Comparison of ENCODE assay signal across 13 cellular contexts in the genomic region with DNA sequence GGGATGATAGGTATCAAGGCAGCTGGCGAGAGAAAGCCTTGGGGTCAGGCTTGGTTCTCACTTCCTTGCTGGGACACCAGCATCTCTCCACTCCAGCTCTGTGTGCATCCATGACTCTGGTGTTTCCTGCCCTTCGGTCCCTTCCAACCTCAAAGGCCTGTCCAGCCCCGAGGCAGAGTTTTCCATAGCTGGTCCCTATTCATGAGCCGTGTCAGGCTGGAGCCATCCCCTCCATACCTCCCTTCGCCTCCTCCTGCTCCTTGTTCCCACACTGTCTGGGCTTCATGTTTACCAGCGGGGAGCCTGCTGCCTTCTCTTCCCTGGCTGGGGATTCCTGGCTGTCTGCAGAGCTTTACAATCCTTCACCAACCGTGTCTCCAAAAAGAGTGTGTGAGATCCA. TPM values are rescaled to one million over a fixed set of nuclear protein-coding genes. Genes with fewer than 3 reads are reported as not detected.
DNase-seq lines count a peak whose midpoint lies in the region; FAIRE-seq and TF ChIP-seq lines count a peak whose summit lies in the region.
"Had no signal": no experiment of that assay in that cellular context is flagged by ENCODE, and none has a peak within 500 bp of the region (broad histone marks: within the 10 kb centered on the region; RNA-seq: fewer than 3 reads in every experiment).

No MANE protein-coding gene starts in this region.

- no peak overlapping the region for H2BK12ac ChIP-seq in H1 (ENCODE audit: low read depth, low read length)
- H2BK12ac ChIP-seq in neuronal stem cell (ENCODE audit: low read length), result no peak overlapping the region

- H4K5ac ChIP-seq in H1 (ENCODE audit: insufficient read length, low read depth, low read length), result no peak overlapping the region

- H3K9ac ChIP-seq in H1 (replicated peaks in 1 of 4; ENCODE audit: extremely low read depth in 1 of 4, low read depth in 3 of 4, low read length in 3 of 4) (no peak overlapping the region), neuronal stem cell (ENCODE audit: low read depth, low read length, poor library complexity) (no peak overlapping the region), subcutaneous abdominal adipose tissue (ENCODE audit: low read length in 5 of 5) (peak overlapping the region in 1 of 5 donors; percentile 31)

- H3K9me3 ChIP-seq in H1 (ENCODE audit: insufficient read depth in 2 of 2, low read depth in 1 of 2, low read length in 1 of 2) (no peaks in the 10 kb centered on the region), neuronal stem cell (replicated peaks in 1 of 2; ENCODE audit: control insufficient read depth in 2 of 2, insufficient read depth in 1 of 2, low read depth in 1 of 2, low read length in 2 of 2) (peaks cover 0 to 3% of the 10 kb centered on the region in 2 donors), subcutaneous abdominal adipose tissue (ENCODE audit: control insufficient read depth in 5 of 5, low read length in 5 of 5) (no peaks in the 10 kb centered on the region)
- H3K9me3 ChIP-seq: MG63 had no signal

- POLR2A ChIA-PET in H1 (lab: Charles Lee; ENCODE audit: partially characterized antibody), result interaction anchor here (0.9 kb wide), 1 partner anchor 51 kb away, joined by 3 read pairs; the partner anchor contains the start of gene DYSF

- FAIRE-seq in H1 (lab: Jason Lieb, UNC), result no peak

- no peak overlapping the region for H2BK15ac ChIP-seq in H1 (ENCODE audit: low read length)
- no peak overlapping the region for H2BK15ac ChIP-seq in neuronal stem cell (ENCODE audit: low read length)

- H3K56ac ChIP-seq in H1 (replicated peaks; ENCODE audit: insufficient read length, low read depth, low read length), result no peak overlapping the region

- H3K14ac ChIP-seq in H1 (ENCODE audit: insufficient read length) (no peak overlapping the region), neuronal stem cell (ENCODE audit: low read length) (no peak overlapping the region)

- TF ChIP-seq EP300 in H1 (IDR thresholded peaks at IDR 0.05; ENCODE audit: borderline replicate concordance in 1 of 2, low read depth in 2 of 2, low read length in 2 of 2), result no peak

- H2AFZ ChIP-seq in H1 (ENCODE audit: low read length), result no peak overlapping the region
- H2AFZ ChIP-seq in neuronal stem cell (ENCODE audit: low read length), result no peak overlapping the region
- H2AFZ ChIP-seq: PC-9 had no signal

- H3K4me1 ChIP-seq in H1 (replicated peaks in 1 of 4; ENCODE audit: control insufficient read depth in 3 of 4, insufficient read depth in 4 of 4, low read length in 3 of 4) (peaks cover 0 to 6% (median under 1%) of the 10 kb centered on the region in 4 experiments; a peak in 4 of 7 replicates), neuronal stem cell (ENCODE audit: control insufficient read depth in 2 of 2, insufficient read depth in 1 of 2, low read depth in 1 of 2, low read length in 2 of 2) (peaks cover 0 to 2% of the 10 kb centered on the region in 2 donors), subcutaneous abdominal adipose tissue (ENCODE audit: control insufficient read depth in 5 of 5, insufficient read depth in 5 of 5, low read length in 5 of 5) (peaks cover 0 to 73% (median 18%) of the 10 kb centered on the region in 5 donors)

- H2BK120ac ChIP-seq in H1 (replicated peaks; ENCODE audit: low read depth, low read length) (no peak overlapping the region), neuronal stem cell (ENCODE audit: low read depth, low read length) (no peak overlapping the region)

- H3K27ac ChIP-seq in angular gyrus (ENCODE audit: low read depth, low read length), result peak overlapping the region; percentile 22
- H3K27ac ChIP-seq in H1 (ENCODE audit: low read depth, low read length), result no peak overlapping the region
- H3K27ac ChIP-seq in neuronal stem cell (replicated peaks; ENCODE audit: low read length), result no peak overlapping the region
- H3K27ac ChIP-seq in subcutaneous abdominal adipose tissue (ENCODE audit: low read depth, low read length), result peak overlapping the region; percentile 72
- H3K27ac ChIP-seq: PC-9 had no signal

- no peaks in the 10 kb centered on the region for H3K27me3 ChIP-seq in H1 (replicated peaks in 1 of 4; ENCODE audit: control insufficient read depth in 3 of 4, extremely low read depth in 1 of 4, insufficient read depth in 3 of 4, low read length in 3 of 4)
- H3K27me3 ChIP-seq in neuronal stem cell (ENCODE audit: control insufficient read depth in 3 of 3, insufficient read depth in 3 of 3, low read depth in 1 of 3, low read length in 3 of 3), result no peaks in the 10 kb centered on the region
- peaks cover 0 to 6% (median 0%) of the 10 kb centered on the region in 5 donors for H3K27me3 ChIP-seq in subcutaneous abdominal adipose tissue (ENCODE audit: control insufficient read depth in 5 of 5, insufficient read depth in 4 of 5, low read length in 5 of 5)
- H3K27me3 ChIP-seq: MG63 had no signal

- H3K4me2 ChIP-seq in H1 (ENCODE audit: insufficient read depth in 1 of 2, low read depth in 2 of 2, low read length in 2 of 2), result no peak overlapping the region
- no peak overlapping the region for H3K4me2 ChIP-seq in neuronal stem cell (ENCODE audit: insufficient read depth, low read length, poor library complexity, severe bottlenecking)
- H3K4me2 ChIP-seq: PC-9 had no signal

- H4K20me1 ChIP-seq in H1 (replicated peaks in 1 of 2; ENCODE audit: control insufficient read depth in 1 of 2, insufficient read depth in 2 of 2, low read length in 2 of 2), result no peaks in the 10 kb centered on the region

- no peaks in the 10 kb centered on the region for H3K79me2 ChIP-seq in H1 (ENCODE audit: control insufficient read depth in 1 of 2, insufficient read depth in 2 of 2, low read length in 2 of 2)

- no peak for TF ChIP-seq RAD21 in H1 (IDR thresholded peaks at IDR 0.05 in 1 of 2, conservative IDR thresholded peaks at IDR 0.05 in 1 of 2; ENCODE audit: low read depth in 2 of 2, low read length in 2 of 2)

- DNase-seq in H1 (ENCODE audit: low read depth in 1 of 2, low spot score in 2 of 2) (no peak), neuronal stem cell (ENCODE audit: low spot score) (no peak), NCI-H2029 (lab: John Stamatoyannopoulos, UW) (no peak), NCI-H2171 (lab: John Stamatoyannopoulos, UW) (no peak), amygdala (lab: John Stamatoyannopoulos, UW) (no peak)
- DNase-seq: EL, H7, MG63, NCI-H2081 treated with DMSO at 0.1 percent for 48 hours had no signal

- H3K79me1 ChIP-seq in H1 (ENCODE audit: low read depth, low read length), result no peaks in the 10 kb centered on the region
- no peaks in the 10 kb centered on the region for H3K79me1 ChIP-seq in neuronal stem cell (ENCODE audit: low read depth, low read length)

- H3K4me3 ChIP-seq in H1 (ENCODE audit: extremely low read depth in 1 of 4, insufficient read depth in 2 of 4, low read depth in 3 of 4, low read length in 4 of 4), result no peak overlapping the region
- no peak overlapping the region for H3K4me3 ChIP-seq in neuronal stem cell (ENCODE audit: low read length in 2 of 2)
- H3K4me3 ChIP-seq in subcutaneous abdominal adipose tissue (ENCODE audit: low read depth in 1 of 5, low read length in 5 of 5), result no peak overlapping the region
- H3K4me3 ChIP-seq: MG63, PC-9 had no signal

- H3K23ac ChIP-seq in H1 (ENCODE audit: insufficient read length) (no peak overlapping the region), neuronal stem cell (ENCODE audit: low read depth, low read length, poor library complexity) (no peak overlapping the region)

- H2BK5ac ChIP-seq in H1 (ENCODE audit: low read depth, low read length) (no peak overlapping the region), neuronal stem cell (ENCODE audit: low read length) (peak overlapping the region; percentile 22)

- WGBS in H1 (ENCODE audit: extremely low coverage in 1 of 2, insufficient coverage in 1 of 2, insufficient read length in 1 of 2, insufficient replicate concordance in 2 of 2, low coverage in 1 of 2, low lambda C conversion rate in 2 of 2, missing lambda C conversion rate in 1 of 2), 2 experiments, result 83% methylated on average over 7 of the region's 7 CpGs; no CpG with 5 or more reads in 1 of the 2 experiments
- WGBS in neuronal stem cell (ENCODE audit: extremely low coverage in 2 of 2, insufficient read length in 2 of 2, insufficient replicate concordance in 1 of 2), 2 donors, result no CpG with 5 or more reads among the region's 7 CpGs

- H3K4ac ChIP-seq in H1 (replicated peaks; ENCODE audit: insufficient read length, low read depth, low read length), result no peak overlapping the region
- H3K4ac ChIP-seq in neuronal stem cell (ENCODE audit: low read length), result no peak overlapping the region

- H4K91ac ChIP-seq in H1 (replicated peaks; ENCODE audit: insufficient read length, low read length) (no peak overlapping the region), neuronal stem cell (ENCODE audit: low read depth, low read length, poor library complexity) (peak overlapping the region; percentile 14)

- no peak overlapping the region for H2AK5ac ChIP-seq in H1 (ENCODE audit: low read depth, low read length)
- no peak overlapping the region for H2AK5ac ChIP-seq in neuronal stem cell (ENCODE audit: low read depth, low read length)

- TF ChIP-seq POLR2A in H1 (IDR thresholded peaks at IDR 0.05; ENCODE audit: control extremely low read depth in 1 of 2, low read depth in 2 of 2, low read length in 2 of 2), result no peak

- no peak overlapping the region for H2BK20ac ChIP-seq in H1 (ENCODE audit: low read length)

- H3K36me3 ChIP-seq in H1 (ENCODE audit: control insufficient read depth in 2 of 4, insufficient read depth in 4 of 4, low read length in 3 of 4) (no peaks in the 10 kb centered on the region), neuronal stem cell (replicated peaks in 1 of 2; ENCODE audit: control insufficient read depth in 2 of 2, insufficient read depth in 2 of 2, low read length in 2 of 2) (no peaks in the 10 kb centered on the region), subcutaneous abdominal adipose tissue (ENCODE audit: control insufficient read depth in 5 of 5, insufficient read depth in 5 of 5, low read length in 5 of 5) (no peaks in the 10 kb centered on the region)
- H3K36me3 ChIP-seq: MG63 had no signal

- H4K8ac ChIP-seq in H1 (ENCODE audit: extremely low read depth, insufficient read depth, low read length), result peak overlapping the region; percentile 83
- no peak overlapping the region for H4K8ac ChIP-seq in neuronal stem cell (ENCODE audit: low read depth, low read length)

- TF ChIP-seq CTCF in H1 (IDR thresholded peaks at IDR 0.05; ENCODE audit: control extremely low read depth in 1 of 3, insufficient read depth in 1 of 3, low read depth in 1 of 3, low read length in 3 of 3), result no peak

- H3K18ac ChIP-seq in H1 (ENCODE audit: extremely low read depth, low read length) (no peak overlapping the region), neuronal stem cell (ENCODE audit: low read length) (peak overlapping the region; percentile 9)

- no peaks in the 10 kb centered on the region; the same call in 1 of the 2 replicates for H3K23me2 ChIP-seq in H1 (ENCODE audit: low read depth, low read length)

- CTCF ChIA-PET in H1 (lab: Charles Lee; ENCODE audit: partially characterized antibody), result interaction anchor here (0.6 to 12.6 kb wide), 5 partner anchors 9 to 148 kb away, joined by 3 to 238 read pairs (median 15); partner anchors contain the start of gene DYSF

RNA-seq across cellular contexts. Expression of gene DYSF, which starts 51.2 kb away (rescaled TPM):
- 7.1 and 8.5 TPM in 2 replicates for total RNA-seq in H1 (2021; fragmentation: NEBNext Ultra II Directional; extraction: Animal tissue kit (Norgen Biotek cat#: 25700))
- polyA plus RNA-seq in H1 (2011; rRNA removed), result 5.8 and 6.6 TPM in 2 replicates
- polyA plus RNA-seq in H1 (2011; cell fraction: cytosol; rRNA removed), result 2.5 TPM
- polyA plus RNA-seq in H1 (2011; cell fraction: nucleus; rRNA removed), result 9.9 TPM
- 6.1 to 8.1 TPM (median 7.4 TPM) in 4 replicates for polyA plus RNA-seq in H1 (2012, experiment 1 of 2)
- 6.2 TPM for polyA plus RNA-seq in H1 (2012, experiment 2 of 2)
- polyA plus RNA-seq in H1 (2013, experiment 1 of 2), result 4.5 TPM
- polyA plus RNA-seq in H1 (2013, experiment 2 of 2), result 3.6 TPM
- 7.3 and 8.0 TPM in 2 replicates for polyA minus RNA-seq in H1 (2011; rRNA and poly(A)+ RNA removed)
- 6.2 TPM for polyA minus RNA-seq in H1 (2011; cell fraction: cytosol; rRNA and poly(A)+ RNA removed)
- 6.8 TPM for polyA minus RNA-seq in H1 (2011; cell fraction: nucleus; rRNA and poly(A)+ RNA removed)
- 0.43 TPM for polyA plus RNA-seq in neuronal stem cell (2013, experiment 1 of 2)
- polyA plus RNA-seq in neuronal stem cell (2013, experiment 2 of 2), result 0.35 TPM
- total RNA-seq: HT-29 had no signal

Comparison
In these comparisons a context has a peak if more than half of its experiments do, and no peak if none do; other contexts are left out.
1. H3K27ac ChIP-seq: peak in angular gyrus (single experiment) and subcutaneous abdominal adipose tissue (single experiment); none in H1 (single experiment) and neuronal stem cell (single experiment).